ENCODE assay signal across 21 cellular contexts in the genomic region with DNA sequence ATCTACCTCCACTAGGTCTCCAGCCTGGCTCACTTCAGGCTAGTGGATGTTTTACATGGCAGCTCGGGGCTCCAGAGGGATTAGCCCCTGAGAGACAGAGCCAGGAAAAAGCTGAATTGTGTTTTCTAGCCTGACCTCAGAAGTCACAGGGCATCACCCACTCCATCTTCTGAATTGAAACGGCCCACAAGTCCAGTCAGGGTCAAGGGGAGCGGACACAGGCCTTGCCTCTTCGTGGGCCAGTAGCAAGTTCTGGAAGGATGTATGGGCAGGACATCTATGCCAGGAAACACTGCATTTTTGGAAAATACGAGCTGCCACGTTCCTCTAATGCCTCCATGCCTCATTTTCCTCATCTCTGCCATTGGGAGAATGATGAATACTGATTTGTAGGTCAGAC. TPM values are rescaled to one million over a fixed set of nuclear protein-coding genes. Genes with fewer than 3 reads are reported as not detected.
DNase-seq lines count a peak whose midpoint lies in the region; FAIRE-seq and TF ChIP-seq lines count a peak whose summit lies in the region.
"Had no signal": no experiment of that assay in that cellular context is flagged by ENCODE, and none has a peak within 500 bp of the region (broad histone marks: within the 10 kb centered on the region; RNA-seq: fewer than 3 reads in every experiment).

No MANE protein-coding gene starts in this region.

- DNase-seq in activated CD8-positive, alpha-beta memory T cell treated with anti-CD3 and anti-CD28 coated beads, Interleukin-2, amount 50 U/mL, for 4 hours, result peak; percentile 6
- DNase-seq in activated CD8-positive, alpha-beta memory T cell treated with anti-CD3 and anti-CD28 coated beads, Interleukin-2, amount 50 U/mL, for 48 hours, result no peak
- DNase-seq in GM12891 (ENCODE audit: insufficient read length, low spot score) (no peak), islet precursor cell (peak; percentile 22), spleen (peak; percentile 27), H9 (no peak), Karpas-422 (no peak), caudate nucleus (lab: John Stamatoyannopoulos, UW) (no peak)
- DNase-seq: AML-193, EL, GF-D8, MM.1S, NCI-H1048, NCI-H1417 treated with DMSO at 0.1 percent for 48 hours, NCI-H187, NCI-H446 treated with DMSO at 0.1 percent for 48 hours, NCI-H526 treated with DMSO at 0.1 percent for 48 hours, OCI-M1 had no signal

- H3T11ph ChIP-seq in H9 (ENCODE audit: low read length), result no peak overlapping the region

- H3K79me2 ChIP-seq in H9 (ENCODE audit: insufficient read depth, low read length) (peaks cover 2% of the 10 kb centered on the region; the same call in 1 of the 2 replicates), Karpas-422 (ENCODE audit: low read length) (no peaks in the 10 kb centered on the region)

- H2BK20ac ChIP-seq in H9 (ENCODE audit: low read depth, low read length, poor library complexity, severe bottlenecking), result no peak overlapping the region

- H3K4me2 ChIP-seq in H9 (ENCODE audit: insufficient read depth, insufficient read length, low read length), result no peak overlapping the region
- H3K4me2 ChIP-seq in Karpas-422 (ENCODE audit: low read depth, low read length, poor library complexity, severe bottlenecking), result no peak overlapping the region

- no peak overlapping the region for H2BK120ac ChIP-seq in H9 (ENCODE audit: low read depth, low read length, poor library complexity, severe bottlenecking)

- no peaks in the 10 kb centered on the region for H3K36me3 ChIP-seq in spleen
- no peaks in the 10 kb centered on the region for H3K36me3 ChIP-seq in Karpas-422 (ENCODE audit: insufficient read depth, low read length)
- H3K36me3 ChIP-seq: HAP-1 had no signal

- no peak overlapping the region for H3K27ac Mint-ChIP-seq in H9

- no peak overlapping the region for H3K56ac ChIP-seq in H9 (ENCODE audit: insufficient read length, low read depth, low read length)

- H3K4me1 ChIP-seq in spleen, result peaks cover 2 to 41% (median 29%) of the 10 kb centered on the region in 6 donors
- no peaks in the 10 kb centered on the region for H3K4me1 ChIP-seq in H9 (ENCODE audit: insufficient read depth, low read length)
- no peaks in the 10 kb centered on the region for H3K4me1 ChIP-seq in Karpas-422 (ENCODE audit: low read length)
- H3K4me1 ChIP-seq: HAP-1 had no signal

- TF ChIP-seq POLR2A in GM12891 (IDR thresholded peaks at IDR 0.05; ENCODE audit: low read depth, low read length), result no peak
- no peak for TF ChIP-seq POLR2A in spleen (IDR thresholded peaks at IDR 0.05)

- no peak overlapping the region for H3K4me3 Mint-ChIP-seq in H9

- no peak overlapping the region for H2BK12ac ChIP-seq in H9 (ENCODE audit: insufficient read length, low read depth, low read length)

- no peak overlapping the region for H4K91ac ChIP-seq in H9 (ENCODE audit: insufficient read length, low read depth, low read length)

- no peak overlapping the region for H3K4ac ChIP-seq in H9 (ENCODE audit: low read depth, low read length)

- H2BK5ac ChIP-seq in H9 (ENCODE audit: insufficient read length, low read length), result no peak overlapping the region

- H3K14ac ChIP-seq in H9 (ENCODE audit: insufficient read depth, low read length), result no peak overlapping the region

- H3K23ac ChIP-seq in H9 (ENCODE audit: insufficient read length, low read depth, low read length), result no peak overlapping the region

- no peak overlapping the region for H2AK5ac ChIP-seq in H9 (ENCODE audit: insufficient read length, low read length)

- no peak overlapping the region for H3K9ac ChIP-seq in H9 (ENCODE audit: extremely low read depth, insufficient read length, low read length)
- no peak overlapping the region for H3K9ac ChIP-seq in Karpas-422 (ENCODE audit: low read length)

- H3K23me2 ChIP-seq in H9 (ENCODE audit: insufficient read length, low read depth, low read length, poor library complexity, severe bottlenecking), result no peaks in the 10 kb centered on the region

- H3K27ac ChIP-seq in spleen (no peak overlapping the region), H9 (ENCODE audit: insufficient read length, low read depth, low read length) (no peak overlapping the region), Karpas-422 (ENCODE audit: low read length) (no peak overlapping the region), caudate nucleus (ENCODE audit: low read depth, low read length) (no peak overlapping the region)

- intact Hi-C loops in spleen (cut with DNase I; ENCODE audit: low total_unique reads), result no loop called here

- H3K36me3 Mint-ChIP-seq in H9 (ENCODE audit: insufficient read depth in 1 of 3, low read depth in 3 of 3), result no peaks in the 10 kb centered on the region

- H3K27me3 ChIP-seq in spleen (replicated peaks in 1 of 7) (peaks cover 0 to 9% (median 0%) of the 10 kb centered on the region in 7 donors), H9 (ENCODE audit: insufficient read depth, low read length) (no peaks in the 10 kb centered on the region), Karpas-422 (ENCODE audit: low read length) (no peaks in the 10 kb centered on the region)

- peaks cover 8 to 11% of the 10 kb centered on the region in 2 experiments for H3K4me1 Mint-ChIP-seq in H9

- H2AFZ ChIP-seq in H9 (ENCODE audit: low read length) (no peak overlapping the region), Karpas-422 (ENCODE audit: low read length) (no peak overlapping the region)

- H3K79me1 ChIP-seq in H9 (ENCODE audit: insufficient read depth, low read depth, low read length, poor library complexity, severe bottlenecking), result no peaks in the 10 kb centered on the region

- H4K20me1 ChIP-seq in H9 (ENCODE audit: control insufficient read depth, insufficient read depth, insufficient read length), result no peaks in the 10 kb centered on the region
- H4K20me1 ChIP-seq in Karpas-422 (ENCODE audit: insufficient read depth, low read depth, low read length), result no peaks in the 10 kb centered on the region

- peak; percentile 47 for FAIRE-seq in GM12891 (lab: Jason Lieb, UNC)
- FAIRE-seq: D721Med had no signal

- H3K27me3 Mint-ChIP-seq in H9 (ENCODE audit: low read depth), result peaks cover 25% of the 10 kb centered on the region

- WGBS in spleen, 5 donors, result 58 to 78% (median 64%) methylated on average over 5 to 6 of the region's 6 CpGs
- WGBS in H9 (ENCODE audit: extremely low coverage, insufficient read length, low lambda C conversion rate), result no CpG with 5 or more reads among the region's 6 CpGs

- no peak overlapping the region for H3K18ac ChIP-seq in H9 (ENCODE audit: insufficient read length, low read depth, low read length)

- H2BK15ac ChIP-seq in H9 (ENCODE audit: low read depth, low read length), result no peak overlapping the region

- 0 out of 5 replicates have a peak, but pooled peaks cover 0 to 2% of the 10 kb centered on the region in 2 experiments for H3K9me3 Mint-ChIP-seq in H9

- no peak overlapping the region for H3K4me3 ChIP-seq in spleen
- H3K4me3 ChIP-seq in Karpas-422 (ENCODE audit: low read length), result no peak overlapping the region
- H3K4me3 ChIP-seq: HAP-1 had no signal

- no peak for TF ChIP-seq CTCF in spleen (IDR thresholded peaks at IDR 0.05 in 8 of 11, conservative IDR thresholded peaks at IDR 0.05 in 3 of 11)
- TF ChIP-seq CTCF in H9 (conservative IDR thresholded peaks at IDR 0.05), result no peak

- H4K5ac ChIP-seq in H9 (ENCODE audit: insufficient read length, low read depth, low read length), result no peak overlapping the region

- H4K8ac ChIP-seq in H9 (replicated peaks; ENCODE audit: insufficient read length, low read depth, low read length), result no peak overlapping the region

- no peaks in the 10 kb centered on the region for H3K9me2 ChIP-seq in Karpas-422 (replicated peaks; ENCODE audit: insufficient read depth, low read length)

- H3K9me3 ChIP-seq in spleen, result peaks cover 0 to 5% (median 0%) of the 10 kb centered on the region in 8 donors
- no peaks in the 10 kb centered on the region for H3K9me3 ChIP-seq in H9 (ENCODE audit: control insufficient read depth, low read depth, low read length)
- no peaks in the 10 kb centered on the region for H3K9me3 ChIP-seq in Karpas-422 (ENCODE audit: low read length)
- H3K9me3 ChIP-seq: HAP-1 had no signal

TF ChIP-seq in GM12891, 5 proteins besides CTCF, POLR2A, EP300 and RAD21:
- TF ChIP-seq SPI1 (IDR thresholded peaks at IDR 0.05; ENCODE audit: low read depth, low read length), result no peak
- TF ChIP-seq POU2F2 (IDR thresholded peaks at IDR 0.05; ENCODE audit: low read depth, low read length), result no peak
- no peak for TF ChIP-seq PAX5 (IDR thresholded peaks at IDR 0.05; ENCODE audit: insufficient read depth, low read length, severe bottlenecking)
- TF ChIP-seq POLR2AphosphoS5 (IDR thresholded peaks at IDR 0.05; ENCODE audit: low read depth, low read length), result no peak
- TF ChIP-seq TAF1 (IDR thresholded peaks at IDR 0.05; ENCODE audit: low read depth, low read length), result no peak

RNA-seq across cellular contexts. Expression of gene PCBP3, which starts 23.3 kb away (rescaled TPM):
- 1.0 TPM for polyA plus RNA-seq in GM12891 (2012; ENCODE audit: low read depth, missing spikeins)
- total RNA-seq in spleen, result 10 to 100 TPM in 6 of 7 donors, 1 to 10 TPM in 1; 5.8 to 31.6 (median 18.4) TPM
- 10 to 100 TPM in 2 of 3 donors, 1 to 10 TPM in 1; 4.2 to 16.4 (median 10.5) TPM for polyA plus RNA-seq in spleen
- 10.8 and 10.9 TPM in 2 replicates for total RNA-seq in H9 (2021)
- not detected in 2 replicates for total RNA-seq in Karpas-422 (2014; rRNA removed; shearing (Covaris generic); ENCODE audit: low replicate concordance)
- total RNA-seq: A172 had no signal

Comparison
In these comparisons a context has a peak if more than half of its experiments do, and no peak if none do; other contexts are left out.
1. DNase-seq: peak in activated CD8-positive, alpha-beta memory T cell treated with anti-CD3 and anti-CD28 coated beads, Interleukin-2, amount 50 U/mL, for 4 hours (single experiment), islet precursor cell (single experiment) and spleen (single experiment); none in activated CD8-positive, alpha-beta memory T cell treated with anti-CD3 and anti-CD28 coated beads, Interleukin-2, amount 50 U/mL, for 48 hours (single experiment), GM12891 (single experiment), H9 (single experiment), Karpas-422 (single experiment) and caudate nucleus (0 of 61).